ENCODE assay signal across 8 cellular contexts in the genomic region with DNA sequence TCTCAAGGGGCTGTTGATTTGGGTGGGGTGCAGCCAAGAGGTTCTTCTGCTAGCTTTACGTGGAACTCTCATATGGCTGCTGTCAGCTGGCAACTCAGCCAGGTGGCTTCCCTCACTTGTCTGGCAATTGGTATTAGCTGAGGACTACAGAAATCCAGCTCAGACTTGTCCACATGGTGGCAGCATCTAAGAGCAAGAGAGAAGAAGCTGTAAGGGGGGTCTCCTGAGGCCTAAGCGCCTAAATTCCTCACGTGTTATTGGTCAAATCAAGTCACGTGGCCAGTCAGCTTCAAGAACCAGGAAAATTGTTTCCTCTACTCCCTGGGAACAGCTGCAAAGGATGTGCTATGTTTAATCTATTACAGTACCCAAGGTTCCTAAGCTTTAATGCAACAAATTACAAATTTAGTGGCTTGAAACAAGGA. TPM values are rescaled to one million over a fixed set of nuclear protein-coding genes. Genes with fewer than 3 reads are reported as not detected.
DNase-seq lines count a peak whose midpoint lies in the region; ATAC-seq and TF ChIP-seq lines count a peak whose summit lies in the region.

No MANE protein-coding gene starts in this region.

- H3K9me3 Mint-ChIP-seq in activated naive CD8-positive, alpha-beta T cell treated with anti-CD3 and anti-CD28 coated beads, Interleukin-2, amount 50 U/mL, for 24 hours = no peaks in the 10 kb centered on the region

- H3K4me3 ChIP-seq in testis = no peak overlapping the region

- H3K4me1 Mint-ChIP-seq in activated naive CD8-positive, alpha-beta T cell treated with anti-CD3 and anti-CD28 coated beads, Interleukin-2, amount 50 U/mL, for 24 hours = peaks cover 17% of the 10 kb centered on the region

- H3K36me3 Mint-ChIP-seq in activated naive CD8-positive, alpha-beta T cell treated with anti-CD3 and anti-CD28 coated beads, Interleukin-2, amount 50 U/mL, for 24 hours (ENCODE audit: low read depth) = no peaks in the 10 kb centered on the region

- H3K4me1 ChIP-seq in testis = peaks cover 7% of the 10 kb centered on the region

- no peaks in the 10 kb centered on the region for H3K27me3 ChIP-seq in testis

- no peak overlapping the region for H3K27ac ChIP-seq in testis

- H3K27ac Mint-ChIP-seq in activated naive CD8-positive, alpha-beta T cell treated with anti-CD3 and anti-CD28 coated beads, Interleukin-2, amount 50 U/mL, for 24 hours = no peak overlapping the region

- no peaks in the 10 kb centered on the region for H3K36me3 ChIP-seq in testis (ENCODE audit: low read depth, missing control alignments)

- intact Hi-C loops in testis (cut with DNase I; ENCODE audit: low total_unique reads) = loop anchor here (10.0 kb wide), 1 partner anchor 284 kb away; no protein-coding TSS in a partner anchor

- H3K4me3 Mint-ChIP-seq in activated naive CD8-positive, alpha-beta T cell treated with anti-CD3 and anti-CD28 coated beads, Interleukin-2, amount 50 U/mL, for 24 hours = no peak overlapping the region

- peaks cover 20% of the 10 kb centered on the region for H3K27me3 Mint-ChIP-seq in activated naive CD8-positive, alpha-beta T cell treated with anti-CD3 and anti-CD28 coated beads, Interleukin-2, amount 50 U/mL, for 24 hours

- peak in 2 of 3 experiments; percentile 24 to 30 for TF ChIP-seq CTCF in testis (IDR thresholded peaks at IDR 0.05)

- DNase-seq in DMS53 treated with DMSO at 0.1 percent for 48 hours (lab: John Stamatoyannopoulos, UW; ENCODE audit: unreplicated experiment) = peak; percentile 96
- DNase-seq in HUDEP-2 (lab: John Stamatoyannopoulos, UW; ENCODE audit: unreplicated experiment in 76 of 76) = peak in 57 of 76 experiments; percentile 7 to 79 (median 36)
- peak; percentile 90 for DNase-seq in NCI-H748 (lab: John Stamatoyannopoulos, UW; ENCODE audit: unreplicated experiment)
- peak; percentile 25 for DNase-seq in activated naive CD8-positive, alpha-beta T cell treated with anti-CD3 and anti-CD28 coated beads, Interleukin-2, amount 50 U/mL, for 24 hours
- DNase-seq in iPS DF 19.7 (ENCODE audit: low read depth, low spot score) = peak; percentile 96
- peak; percentile 68 for DNase-seq in testis

- TF ChIP-seq POLR2A in testis (IDR thresholded peaks at IDR 0.05) = no peak

- no peaks in the 10 kb centered on the region for H3K9me3 ChIP-seq in testis

- ATAC-seq in activated naive CD8-positive, alpha-beta T cell treated with anti-CD3 and anti-CD28 coated beads, Interleukin-2, amount 50 U/mL, for 24 hours = no peak
- ATAC-seq in GM21825 (IDR thresholded peaks at IDR 0.05; ENCODE audit: unreplicated experiment) (no peak), HG03521 (IDR thresholded peaks at IDR 0.05; ENCODE audit: unreplicated experiment) (no peak)

- 37 to 40% methylated on average over 4 of the region's 4 CpGs for WGBS in testis, 2 donors

RNA-seq across cellular contexts. Expression of a gene that starts 4.2 kb away (rescaled TPM):
- 10 to 100 TPM; 36.4 to 40.6 TPM for total RNA-seq in testis
- 143 TPM for polyA plus RNA-seq in testis (ENCODE audit: insufficient read depth, low read depth, low replicate concordance)

RNA-seq across cellular contexts. Expression of a gene that starts 18.8 kb away (rescaled TPM):
- 10 to 100 TPM; 54.8 to 59.4 TPM for total RNA-seq in testis
- polyA plus RNA-seq in testis (ENCODE audit: insufficient read depth, low read depth, low replicate concordance) = 65.3 TPM

RNA-seq across cellular contexts. Expression of a gene that starts 53.6 kb away (rescaled TPM):
- total RNA-seq in testis = 10 to 100 TPM; 66.3 to 69.1 TPM
- 76.5 TPM for polyA plus RNA-seq in testis (ENCODE audit: insufficient read depth, low read depth, low replicate concordance)

Comparison
In these comparisons a context has a peak if more than half of its experiments do, and no peak if none do; other contexts are left out.
1. DNase-seq: peak in every context shown above with its lines; median percentile 96 in DMS53 treated with DMSO at 0.1 percent for 48 hours; 96 in iPS DF 19.7; 90 in NCI-H748; 68 in testis; 36 in HUDEP-2; 25 in activated naive CD8-positive, alpha-beta T cell treated with anti-CD3 and anti-CD28 coated beads, Interleukin-2, amount 50 U/mL, for 24 hours.